ENCODE assay signal across 8 cellular contexts in genomic region chr7:28389504-28390385, GRCh38. TPM values are rescaled to one million over a fixed set of nuclear protein-coding genes. Genes with fewer than 3 reads are reported as not detected.
A peak's percentile ranks its signal among the peaks of the same experiment; 100 is the strongest.
DNase-seq lines count a peak whose midpoint lies in the region; ATAC-seq and TF ChIP-seq lines count a peak whose summit lies in the region.

No MANE protein-coding gene starts in this region.

- H3K79me2 ChIP-seq in Loucy (ENCODE audit: insufficient read depth, low read length) = no peaks in the 10 kb centered on the region

- H3K9me3 Mint-ChIP-seq in naive thymus-derived CD4-positive, alpha-beta T cell = peaks cover 0 to 3% (median 0%) of the 10 kb centered on the region in 11 donors

- peak; percentile 92 for TF ChIP-seq CTCF in Loucy (conservative IDR thresholded peaks at IDR 0.05; ENCODE audit: low read length)

- POLR2A ChIA-PET in naive thymus-derived CD4-positive, alpha-beta T cell (lab: Charles Lee) = no interaction called here

- no peaks in the 10 kb centered on the region for H3K27me3 ChIP-seq in Loucy (ENCODE audit: insufficient read depth, low read length, poor library complexity, severe bottlenecking)
- H3K27me3 ChIP-seq in naive thymus-derived CD4-positive, alpha-beta T cell (ENCODE audit: control insufficient read depth in 2 of 2, insufficient read depth in 2 of 2, low read length in 2 of 2) = no peaks in the 10 kb centered on the region

- H3K4me3 Mint-ChIP-seq in naive thymus-derived CD4-positive, alpha-beta T cell = no peak overlapping the region

- no peaks in the 10 kb centered on the region for H3K9me3 ChIP-seq in Loucy (ENCODE audit: insufficient read depth, low read depth, low read length)
- H3K9me3 ChIP-seq in naive thymus-derived CD4-positive, alpha-beta T cell (ENCODE audit: control insufficient read depth in 2 of 3, low read length in 3 of 3) = no peaks in the 10 kb centered on the region

- DNase-seq in Daoy (ENCODE audit: low read depth) = peak; percentile 56
- DNase-seq in RPMI7951 (ENCODE audit: low read depth) = peak; percentile 59
- peak in 5 of 9 donors; percentile 12 to 53 (median 21) for DNase-seq in naive thymus-derived CD4-positive, alpha-beta T cell
- no peak for DNase-seq in GM19238 (ENCODE audit: insufficient read length, low spot score)
- no peak for DNase-seq in T1000 (lab: John Stamatoyannopoulos, UW)
- no peak for DNase-seq in effector CD8-positive, alpha-beta T cell (lab: John Stamatoyannopoulos, UW)

- H2AFZ ChIP-seq in Loucy (ENCODE audit: low read length) = peak overlapping the region; percentile 15; the same call in 1 of the 2 replicates

- no peak overlapping the region for H3K27ac Mint-ChIP-seq in naive thymus-derived CD4-positive, alpha-beta T cell

- no peaks in the 10 kb centered on the region for H3K9me2 ChIP-seq in Loucy (replicated peaks; ENCODE audit: low read depth, low read length)

- H4K20me1 ChIP-seq in Loucy (ENCODE audit: insufficient read depth, low read length, poor library complexity, severe bottlenecking) = no peaks in the 10 kb centered on the region

- H3K4me1 Mint-ChIP-seq in naive thymus-derived CD4-positive, alpha-beta T cell = peaks cover 0 to 6% (median 3%) of the 10 kb centered on the region in 7 donors

- H3K27me3 Mint-ChIP-seq in naive thymus-derived CD4-positive, alpha-beta T cell = peaks cover 15 to 42% (median 41%) of the 10 kb centered on the region in 5 donors

- H3K27ac ChIP-seq in naive thymus-derived CD4-positive, alpha-beta T cell (ENCODE audit: low read depth, low read length) = no peak overlapping the region

- H3K4me1 ChIP-seq in Loucy (ENCODE audit: insufficient read depth, low read length, poor library complexity, severe bottlenecking) = peaks cover 9% of the 10 kb centered on the region
- no peaks in the 10 kb centered on the region for H3K4me1 ChIP-seq in naive thymus-derived CD4-positive, alpha-beta T cell (ENCODE audit: control insufficient read depth in 2 of 2, insufficient read depth in 2 of 2, low read length in 2 of 2)

- H3F3A ChIP-seq in Loucy (ENCODE audit: low read depth) = no peaks in the 10 kb centered on the region

- H3K36me3 ChIP-seq in Loucy (ENCODE audit: insufficient read depth, low read length) = no peaks in the 10 kb centered on the region
- H3K36me3 ChIP-seq in naive thymus-derived CD4-positive, alpha-beta T cell (ENCODE audit: control insufficient read depth in 2 of 3, insufficient read depth in 3 of 3, low read length in 3 of 3) = no peaks in the 10 kb centered on the region

- intact Hi-C loops in naive thymus-derived CD4-positive, alpha-beta T cell (cut with micrococcal nuclease) = loop anchor here (1.0 kb wide), 2 partner anchors 237 to 465 kb away; no protein-coding TSS in a partner anchor

- H3K36me3 Mint-ChIP-seq in naive thymus-derived CD4-positive, alpha-beta T cell = no peaks in the 10 kb centered on the region

- peak; percentile 29 for ATAC-seq in esophagus mucosa
- ATAC-seq in naive thymus-derived CD4-positive, alpha-beta T cell = peak; percentile 40

- H3K9ac ChIP-seq in Loucy (ENCODE audit: low read depth, low read length, poor library complexity, severe bottlenecking) = no peak overlapping the region

- H3K4me3 ChIP-seq in Loucy (ENCODE audit: low read length, poor library complexity, severe bottlenecking) = no peak overlapping the region
- H3K4me3 ChIP-seq in naive thymus-derived CD4-positive, alpha-beta T cell (ENCODE audit: low read length) = no peak overlapping the region

- H3K4me2 ChIP-seq in Loucy (ENCODE audit: low read depth, low read length, poor library complexity, severe bottlenecking) = peak overlapping the region; percentile 34

- CTCF ChIA-PET in naive thymus-derived CD4-positive, alpha-beta T cell (lab: Charles Lee) = interaction anchor here (0.6 kb wide), 1 partner anchor 60 kb away, joined by 3 read pairs; no protein-coding TSS in a partner anchor

RNA-seq across cellular contexts. Expression of gene CREB5, which starts 22.6 kb away (rescaled TPM):
- total RNA-seq in Daoy (2014; rRNA removed; shearing (Covaris generic)) = 12.1 and 17.3 TPM in 2 replicates
- total RNA-seq in RPMI7951 (2014; rRNA removed; shearing (Covaris generic)) = 2.9 and 3.8 TPM in 2 replicates
- total RNA-seq in esophagus mucosa = 2.5 TPM
- total RNA-seq in naive thymus-derived CD4-positive, alpha-beta T cell = 10 to 100 TPM in 1 of 5 experiments, 1 to 10 TPM in 1, under 1 TPM in 1, not detected in 2; 0.22 to 18.4 (median 3.6) TPM
- polyA plus RNA-seq in naive thymus-derived CD4-positive, alpha-beta T cell = not detected

Comparison
In these comparisons a context has a peak if more than half of its experiments do, and no peak if none do; other contexts are left out.
1. DNase-seq: peak in Daoy (single experiment), RPMI7951 (single experiment) and naive thymus-derived CD4-positive, alpha-beta T cell (5 of 9); none in GM19238 (single experiment), T1000 (single experiment) and effector CD8-positive, alpha-beta T cell (single experiment).